9 cellular contexts compared by ENCODE assay signal in the genomic region with DNA sequence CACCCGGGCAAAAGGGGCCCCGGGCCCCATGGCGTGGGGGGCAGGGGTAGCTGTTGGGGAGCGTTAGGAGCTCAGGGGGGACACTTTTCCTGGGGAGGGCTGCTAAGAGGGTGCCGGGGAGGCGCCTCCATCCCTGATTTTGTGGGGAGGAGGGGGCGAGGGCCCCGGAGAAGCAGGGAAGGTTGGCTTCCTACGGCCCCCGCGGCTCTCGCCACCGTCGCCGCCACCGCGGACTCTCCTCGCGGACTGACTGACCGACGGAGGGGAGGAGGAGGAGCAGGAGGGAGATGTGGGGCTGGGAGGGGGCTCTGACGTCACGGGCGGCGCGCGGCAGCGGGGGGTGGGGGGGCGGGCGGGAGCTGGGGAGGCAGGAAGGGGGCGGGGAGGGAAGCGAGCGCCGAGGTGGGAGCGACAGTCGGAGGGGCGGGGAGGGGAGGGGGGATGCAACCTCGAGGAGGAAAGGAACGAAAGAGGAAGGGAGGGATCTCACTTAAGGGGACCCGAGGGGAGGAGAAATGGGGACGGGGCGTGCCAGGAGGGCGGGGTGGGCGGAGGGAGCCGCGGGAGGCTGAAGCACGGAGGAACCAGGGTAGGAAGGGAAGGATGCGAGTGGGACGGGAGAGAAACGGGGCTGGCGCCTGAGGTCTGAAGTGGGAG. TPM values are rescaled to one million over a fixed set of nuclear protein-coding genes. Genes with fewer than 3 reads are reported as not detected.
DNase-seq lines count a peak whose midpoint lies in the region; ATAC-seq and TF ChIP-seq lines count a peak whose summit lies in the region.
"Had no signal": no experiment of that assay in that cellular context is flagged by ENCODE, and none has a peak within 500 bp of the region (broad histone marks: within the 10 kb centered on the region; RNA-seq: fewer than 3 reads in every experiment).

No MANE protein-coding gene starts in this region.

- no peak for TF ChIP-seq CTCF in kidney epithelial cell (IDR thresholded peaks at IDR 0.05; ENCODE audit: insufficient read depth, low read length, poor library complexity, severe bottlenecking)

- peak overlapping the region; percentile 75 for H3K27ac Mint-ChIP-seq in activated CD4-positive, alpha-beta T cell treated with anti-CD3 and anti-CD28 coated beads for 36 hours

- CTCF ChIA-PET in activated CD4-positive, alpha-beta T cell treated with anti-CD3 and anti-CD28 coated beads for 36 hours (lab: Charles Lee) = interaction anchor here (0.5 to 9.6 kb wide), 4 partner anchors 12 to 79 kb away, joined by 3 to 84 read pairs (median 3); no protein-coding TSS in a partner anchor

- peak overlapping the region; percentile 46 for H3K4me3 ChIP-seq in kidney epithelial cell (ENCODE audit: low read depth, low read length)

- peak overlapping the region; percentile 83 for H3K27ac ChIP-seq in cingulate gyrus (ENCODE audit: low read depth, low read length)

- ATAC-seq in activated CD4-positive, alpha-beta T cell treated with anti-CD3 and anti-CD28 coated beads for 36 hours = peak; percentile 30
- no peak for ATAC-seq in GM21390 (IDR thresholded peaks at IDR 0.05; ENCODE audit: unreplicated experiment)
- no peak for ATAC-seq in GM18520 (IDR thresholded peaks at IDR 0.05; ENCODE audit: unreplicated experiment)

- H3K4me1 Mint-ChIP-seq in activated CD4-positive, alpha-beta T cell treated with anti-CD3 and anti-CD28 coated beads for 36 hours = peaks cover 35% of the 10 kb centered on the region

- no peaks in the 10 kb centered on the region for H3K27me3 ChIP-seq in kidney epithelial cell (ENCODE audit: control insufficient read depth, insufficient read depth, low read length)

- H3K4me3 Mint-ChIP-seq in activated CD4-positive, alpha-beta T cell treated with anti-CD3 and anti-CD28 coated beads for 36 hours = peak overlapping the region; percentile 82

- H3K9me3 Mint-ChIP-seq in activated CD4-positive, alpha-beta T cell treated with anti-CD3 and anti-CD28 coated beads for 36 hours (ENCODE audit: low read depth) = no peaks in the 10 kb centered on the region

- intact Hi-C loops in activated CD4-positive, alpha-beta T cell treated with anti-CD3 and anti-CD28 coated beads for 36 hours (cut with DNase I, micrococcal nuclease) = loop anchor here in 1 of 2 experiments (1.0 kb wide), 1 partner anchor 22 kb away; no protein-coding TSS in a partner anchor

- DNase-seq in DMS79 treated with DMSO at 0.1 percent for 48 hours (lab: John Stamatoyannopoulos, UW) (peak; percentile 52), NCI-H1930 (lab: John Stamatoyannopoulos, UW) (peak; percentile 31 to 47), kidney epithelial cell (ENCODE audit: low read depth) (no peak)
- DNase-seq in activated CD4-positive, alpha-beta T cell treated with anti-CD3 and anti-CD28 coated beads for 36 hours = peak; percentile 81
- DNase-seq in stimulated activated CD4-positive, alpha-beta T cell treated with anti-CD3 and anti-CD28 coated beads, Interleukin-12 subunit alpha, Interleukin-12 subunit beta, amount 100 ng/mL, for 48 hours (ENCODE audit: low read depth in 2 of 3, low spot score in 1 of 3) = peak; percentile 7 to 42 (median 35)

- H3K27me3 Mint-ChIP-seq in activated CD4-positive, alpha-beta T cell treated with anti-CD3 and anti-CD28 coated beads for 36 hours = no peaks in the 10 kb centered on the region

- no peaks in the 10 kb centered on the region for H3K36me3 ChIP-seq in kidney epithelial cell (ENCODE audit: control insufficient read depth, insufficient read depth, low read length)

- POLR2A ChIA-PET in activated CD4-positive, alpha-beta T cell treated with anti-CD3 and anti-CD28 coated beads for 36 hours (lab: Charles Lee) = no interaction called here

- peaks cover 7% of the 10 kb centered on the region for H3K36me3 Mint-ChIP-seq in activated CD4-positive, alpha-beta T cell treated with anti-CD3 and anti-CD28 coated beads for 36 hours (ENCODE audit: low read depth)

RNA-seq across cellular contexts. Expression of gene GABBR1, which starts 5.1 kb away (rescaled TPM):
- 10 to 100 TPM; 25.8 to 35.9 TPM for total RNA-seq in activated CD4-positive, alpha-beta T cell treated with anti-CD3 and anti-CD28 coated beads for 36 hours
- total RNA-seq in kidney epithelial cell = 9.4 and 14.1 TPM in 2 replicates

RNA-seq across cellular contexts. Expression of gene MOG, which starts 29.0 kb away (rescaled TPM):
- total RNA-seq in activated CD4-positive, alpha-beta T cell treated with anti-CD3 and anti-CD28 coated beads for 36 hours = not detected
- total RNA-seq in kidney epithelial cell = not detected in 2 replicates
- total RNA-seq: T-helper 2 cell treated with Interferon-gamma antibody and Interleukin-4, amounts not matched to agents 100 ng/mL and 5 ng/mL, for 36 hours had no signal

RNA-seq across cellular contexts. Expression of gene OR2H2, which starts 43.0 kb away (rescaled TPM):
- total RNA-seq in activated CD4-positive, alpha-beta T cell treated with anti-CD3 and anti-CD28 coated beads for 36 hours = not detected
- not detected in 2 replicates for total RNA-seq in kidney epithelial cell
- total RNA-seq: T-helper 2 cell treated with Interferon-gamma antibody and Interleukin-4, amounts not matched to agents 100 ng/mL and 5 ng/mL, for 36 hours had no signal

RNA-seq across cellular contexts. Expression of gene ZFP57, which starts 53.1 kb away (rescaled TPM):
- total RNA-seq in activated CD4-positive, alpha-beta T cell treated with anti-CD3 and anti-CD28 coated beads for 36 hours = not detected
- 0.07 and 0.08 TPM in 2 replicates for total RNA-seq in kidney epithelial cell
